ENCODE assay signal across 1 cellular context in genomic region chr1:241356519-241357365, GRCh38.
A peak's percentile ranks its signal among the peaks of the same experiment; 100 is the strongest.
TF ChIP-seq lines count a peak whose summit lies in the region.

Gene RGS7, minus strand, starts transcription at chr1:241357205.

TF ChIP-seq in SK-N-SH, 30 proteins besides CTCF, POLR2A, EP300 and RAD21 (continued from another document):
- TF ChIP-seq PBX3 (IDR thresholded peaks at IDR 0.05) = no peak
- TF ChIP-seq, protein P1, sequence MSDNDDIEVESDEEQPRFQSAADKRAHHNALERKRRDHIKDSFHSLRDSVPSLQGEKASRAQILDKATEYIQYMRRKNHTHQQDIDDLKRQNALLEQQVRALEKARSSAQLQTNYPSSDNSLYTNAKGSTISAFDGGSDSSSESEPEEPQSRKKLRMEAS (IDR thresholded peaks at IDR 0.05; ENCODE audit: low read depth) = no peak
- no peak for TF ChIP-seq RCOR1 (IDR thresholded peaks at IDR 0.05; ENCODE audit: low read length)
- no peak for TF ChIP-seq SIN3A (IDR thresholded peaks at IDR 0.05; ENCODE audit: borderline replicate concordance, low read depth, low read length)
- TF ChIP-seq RFX5 (IDR thresholded peaks at IDR 0.05; ENCODE audit: low read length) = 0 out of 2 replicates have a peak, but pooled peaks have one; percentile 19
